Comparison of ENCODE assay signal across 22 cellular contexts in genomic region chr3:127009531-127009930, GRCh38. TPM values are rescaled to one million over a fixed set of nuclear protein-coding genes. Genes with fewer than 3 reads are reported as not detected.
DNase-seq lines count a peak whose midpoint lies in the region; ATAC-seq and TF ChIP-seq lines count a peak whose summit lies in the region.
"Had no signal": no experiment of that assay in that cellular context is flagged by ENCODE, and none has a peak within 500 bp of the region (broad histone marks: within the 10 kb centered on the region; RNA-seq: fewer than 3 reads in every experiment).

No MANE protein-coding gene starts in this region.

- H3K9me3 ChIP-seq in BLaER1 treated with 17β-estradiol and CSF1 and Interleukin-3, amounts not matched to agents 10 nM and 100 nM (replicated peaks in 1 of 11): no peaks in the 10 kb centered on the region
- H3K9me3 ChIP-seq in thoracic aorta: no peaks in the 10 kb centered on the region
- H3K9me3 ChIP-seq in gastrocnemius medialis: no peaks in the 10 kb centered on the region
- H3K9me3 ChIP-seq: HAP-1 had no signal

- in situ Hi-C loops in gastrocnemius medialis (cut with MboI; ENCODE audit: low sequenced_read_pairs in 4 of 4): no loop called here

- TF ChIP-seq POLR2A in gastrocnemius medialis (IDR thresholded peaks at IDR 0.05): no peak

- H3K4me1 ChIP-seq in BLaER1 treated with 17β-estradiol and CSF1 and Interleukin-3, amounts not matched to agents 10 nM and 100 nM: peaks cover 39 to 85% (median 76%) of the 10 kb centered on the region in 10 experiments
- peaks cover 28 to 71% of the 10 kb centered on the region in 2 donors for H3K4me1 ChIP-seq in thoracic aorta (ENCODE audit: control insufficient read depth in 1 of 2, low read depth in 2 of 2)
- H3K4me1 ChIP-seq in gastrocnemius medialis: no peaks in the 10 kb centered on the region
- H3K4me1 ChIP-seq: HAP-1 had no signal

- CTCF ChIA-PET in WTC11 (lab: Charles Lee): no interaction called here

- H3K9me3 Mint-ChIP-seq in WTC11 (no peaks in the 10 kb centered on the region), glutamatergic neuron (ENCODE audit: unreplicated experiment) (no peaks in the 10 kb centered on the region)
- H3K9me3 Mint-ChIP-seq: CD4-positive, CD25-positive, alpha-beta regulatory T cell had no signal

- DNase-seq in WTC11 (ENCODE audit: low spot score): no peak
- no peak for DNase-seq in glutamatergic neuron
- no peak for DNase-seq in thoracic aorta (ENCODE audit: low spot score)
- no peak for DNase-seq in SKM-1 treated with dmso at 0.1 percent for 144 hours (lab: John Stamatoyannopoulos, UW; ENCODE audit: unreplicated experiment)
- no peak for DNase-seq in cardiac septum (ENCODE audit: low spot score)
- no peak for DNase-seq in gastrocnemius medialis
- DNase-seq: CD4-positive, CD25-positive, alpha-beta regulatory T cell; EL; GF-D8; IMR-90; NCI-H1105; NCI-H146; NCI-H2029; NCI-H2227 treated with DMSO at 0.1 percent for 48 hours; NCI-H510A; NCI-H774; SIG-M5 had no signal

- H3K27ac Mint-ChIP-seq in WTC11 (peak overlapping the region; percentile 63), glutamatergic neuron (ENCODE audit: unreplicated experiment) (peak overlapping the region; percentile 68)
- H3K27ac Mint-ChIP-seq: B cell had no signal

- H4K20me1 ChIP-seq in BLaER1 treated with 17β-estradiol and CSF1 and Interleukin-3, amounts not matched to agents 10 nM and 100 nM: peaks cover 0 to 54% (median 40%) of the 10 kb centered on the region in 11 experiments; a peak in 20 of 22 replicates

- no peaks in the 10 kb centered on the region for H3K27me3 Mint-ChIP-seq in WTC11 (ENCODE audit: low read depth)
- H3K27me3 Mint-ChIP-seq in glutamatergic neuron (ENCODE audit: unreplicated experiment): peaks cover 10% of the 10 kb centered on the region
- H3K27me3 Mint-ChIP-seq: B cell; CD4-positive, CD25-positive, alpha-beta regulatory T cell had no signal

- H3K4me2 ChIP-seq in BLaER1 treated with 17β-estradiol and CSF1 and Interleukin-3, amounts not matched to agents 10 nM and 100 nM: peak overlapping the region in 9 of 11 experiments; percentile 76 to 89 (median 82); a peak in 17 of 22 replicates
- H3K4me2 ChIP-seq: KMS-11 had no signal

- H3K4me3 Mint-ChIP-seq in WTC11: no peak overlapping the region
- H3K4me3 Mint-ChIP-seq in glutamatergic neuron (ENCODE audit: unreplicated experiment): no peak overlapping the region
- H3K4me3 Mint-ChIP-seq: B cell; CD4-positive, CD25-positive, alpha-beta regulatory T cell had no signal

- TF ChIP-seq CTCF in WTC11 (IDR thresholded peaks at IDR 0.05) (no peak), glutamatergic neuron (IDR thresholded peaks at IDR 0.05; ENCODE audit: partially characterized antibody, unreplicated experiment) (no peak), thoracic aorta (IDR thresholded peaks at IDR 0.05) (no peak), gastrocnemius medialis (IDR thresholded peaks at IDR 0.05 in 4 of 5, conservative IDR thresholded peaks at IDR 0.05 in 1 of 5) (no peak)

- no peaks in the 10 kb centered on the region for H3K27me3 ChIP-seq in BLaER1 treated with 17β-estradiol and CSF1 and Interleukin-3, amounts not matched to agents 10 nM and 100 nM
- H3K27me3 ChIP-seq in thoracic aorta (replicated peaks; ENCODE audit: insufficient read depth) (no peaks in the 10 kb centered on the region), gastrocnemius medialis (no peaks in the 10 kb centered on the region)

- H3K36me3 ChIP-seq in BLaER1 treated with 17β-estradiol and CSF1 and Interleukin-3, amounts not matched to agents 10 nM and 100 nM: peaks cover 0 to 28% (median 0%) of the 10 kb centered on the region in 11 experiments; a peak in 4 of 22 replicates
- peaks cover 19% of the 10 kb centered on the region for H3K36me3 ChIP-seq in thoracic aorta
- H3K36me3 ChIP-seq in gastrocnemius medialis: peaks cover 0 to 12% of the 10 kb centered on the region in 2 donors

- H3K36me3 Mint-ChIP-seq in WTC11 (peaks cover 20% of the 10 kb centered on the region; the same call in 1 of the 2 replicates), glutamatergic neuron (ENCODE audit: unreplicated experiment) (no peaks in the 10 kb centered on the region)
- H3K36me3 Mint-ChIP-seq: CD4-positive, CD25-positive, alpha-beta regulatory T cell had no signal

- intact Hi-C loops in cardiac septum (cut with DNase I) (no loop called here), gastrocnemius medialis (cut with DNase I; ENCODE audit: low total_unique reads) (no loop called here)

- H3K4me3 ChIP-seq in BLaER1 treated with 17β-estradiol and CSF1 and Interleukin-3, amounts not matched to agents 10 nM and 100 nM: no peak overlapping the region
- no peak overlapping the region for H3K4me3 ChIP-seq in thoracic aorta
- H3K4me3 ChIP-seq in gastrocnemius medialis: no peak overlapping the region
- H3K4me3 ChIP-seq: HAP-1 had no signal

- H3K4me1 Mint-ChIP-seq in WTC11 (no peaks in the 10 kb centered on the region), glutamatergic neuron (ENCODE audit: low read depth, unreplicated experiment) (peaks cover 17% of the 10 kb centered on the region)
- H3K4me1 Mint-ChIP-seq: CD4-positive, CD25-positive, alpha-beta regulatory T cell had no signal

- H3K9ac ChIP-seq in BLaER1 treated with 17β-estradiol and CSF1 and Interleukin-3, amounts not matched to agents 10 nM and 100 nM: no peak overlapping the region; a peak in 1 of 22 replicates
- H3K9ac ChIP-seq: KMS-11 had no signal

- ATAC-seq in WTC11: no peak
- ATAC-seq in thoracic aorta (ENCODE audit: insufficient number of reproducible peaks, low FRiP score, low read depth): no peak
- no peak for ATAC-seq in gastrocnemius medialis
- ATAC-seq: Panc1 had no signal

- POLR2A ChIA-PET in WTC11 (lab: Charles Lee): no interaction called here

- H3K27ac ChIP-seq in BLaER1 treated with 17β-estradiol and CSF1 and Interleukin-3, amounts not matched to agents 10 nM and 100 nM: peak overlapping the region in 1 of 11 experiments; percentile 33; a peak in 1 of 22 replicates
- H3K27ac ChIP-seq in thoracic aorta (peak overlapping the region; percentile 78 to 80), gastrocnemius medialis (no peak overlapping the region)
- H3K27ac ChIP-seq: KMS-11 had no signal

TF ChIP-seq in WTC11, 78 proteins besides CTCF, POLR2A, EP300 and RAD21:
- TF ChIP-seq MXD4 (CRISPR knock-in tag; IDR thresholded peaks at IDR 0.05; ENCODE audit: borderline replicate concordance): no peak
- no peak for TF ChIP-seq ELF4 (CRISPR knock-in tag; IDR thresholded peaks at IDR 0.05; ENCODE audit: low read depth)
- TF ChIP-seq NR2C2 (CRISPR knock-in tag; IDR thresholded peaks at IDR 0.05): no peak
- TF ChIP-seq ETV6 (CRISPR knock-in tag; IDR thresholded peaks at IDR 0.05): no peak
- TF ChIP-seq ZNF425 (CRISPR knock-in tag; conservative IDR thresholded peaks at IDR 0.05): no peak

RNA-seq across cellular contexts. Expression of gene PLXNA1, which starts 26.6 kb away (rescaled TPM):
- 53.0 to 55.0 TPM (median 53.8 TPM) in 3 replicates for total RNA-seq in WTC11 (2021)
- 110 TPM for total RNA-seq in glutamatergic neuron (ENCODE audit: unreplicated experiment)
- 100 to 1,000 TPM in 1 of 2 donors, 10 to 100 TPM in 1; 70.1 to 102 TPM for total RNA-seq in thoracic aorta
- total RNA-seq in cardiac septum: 31.6 TPM
- total RNA-seq in gastrocnemius medialis: 10 to 100 TPM; 12.7 to 27.9 (median 19.5) TPM

Comparison
In these comparisons a context has a peak if more than half of its experiments do, and no peak if none do; other contexts are left out.
1. H3K27ac ChIP-seq: peak in thoracic aorta (2 of 2); none in gastrocnemius medialis (0 of 4).